Comparison of ENCODE assay signal across 24 cellular contexts in genomic region chr7:127847641-127848040, GRCh38.
DNase-seq lines count a peak whose midpoint lies in the region; ATAC-seq and TF ChIP-seq lines count a peak whose summit lies in the region.
"Had no signal": no experiment of that assay in that cellular context is flagged by ENCODE, and none has a peak within 500 bp of the region (broad histone marks: within the 10 kb centered on the region; RNA-seq: fewer than 3 reads in every experiment).

No MANE protein-coding gene starts in this region.

- H3K9me3 Mint-ChIP-seq in activated naive CD8-positive, alpha-beta T cell treated with anti-CD3 and anti-CD28 coated beads, Interleukin-2, amount 50 U/mL, for 24 hours, result no peaks in the 10 kb centered on the region
- H3K9me3 Mint-ChIP-seq in activated naive CD8-positive, alpha-beta T cell treated with anti-CD3 and anti-CD28 coated beads for 36 hours, result no peaks in the 10 kb centered on the region
- no peaks in the 10 kb centered on the region for H3K9me3 Mint-ChIP-seq in endothelial cell (ENCODE audit: unreplicated experiment)
- H3K9me3 Mint-ChIP-seq in neural progenitor cell, result no peaks in the 10 kb centered on the region
- H3K9me3 Mint-ChIP-seq: CD8-positive, alpha-beta memory T cell; naive B cell had no signal

- H4K20me1 ChIP-seq in neural progenitor cell (ENCODE audit: low read depth), result no peaks in the 10 kb centered on the region

- DNase-seq in activated naive CD8-positive, alpha-beta T cell treated with anti-CD3 and anti-CD28 coated beads, Interleukin-2, amount 50 U/mL, for 24 hours, result no peak
- no peak for DNase-seq in activated naive CD8-positive, alpha-beta T cell treated with anti-CD3 and anti-CD28 coated beads for 36 hours
- DNase-seq in NCI-H446 treated with DMSO at 0.1 percent for 48 hours (lab: John Stamatoyannopoulos, UW) (peak; percentile 7), endothelial cell (ENCODE audit: low spot score) (no peak), neural progenitor cell (ENCODE audit: low spot score) (no peak), BE2C (no peak)
- DNase-seq in activated CD4-positive, alpha-beta T cell treated with anti-CD3 and anti-CD28 coated beads, Interleukin-2, amount 50 U/mL, for 48 hours, result no peak
- DNase-seq: 8988T; activated CD4-positive, alpha-beta T cell treated with anti-CD3 and anti-CD28 coated beads for 1 hour; activated effector memory CD4-positive, alpha-beta T cell treated with Interleukin-2 at 50 U/mL for 16 hours; activated T-cell treated with anti-CD3 and anti-CD28 coated beads for 4 hours; body of pancreas; CD8-positive, alpha-beta memory T cell; DMS53; effector CD4-positive, alpha-beta T cell; GDM1; naive B cell; NCI-H1436 treated with DMSO at 0.1 percent for 48 hours; NCI-H82; T-helper 2 cell; tibial artery had no signal

- ATAC-seq in activated naive CD8-positive, alpha-beta T cell treated with anti-CD3 and anti-CD28 coated beads, Interleukin-2, amount 50 U/mL, for 24 hours, result no peak
- no peak for ATAC-seq in GM18870 (IDR thresholded peaks at IDR 0.05; ENCODE audit: unreplicated experiment)
- ATAC-seq: body of pancreas, heart left ventricle had no signal

- H3K9me3 ChIP-seq in neural progenitor cell (ENCODE audit: low read depth), result no peaks in the 10 kb centered on the region
- H3K9me3 ChIP-seq in BE2C, result no peaks in the 10 kb centered on the region
- H3K9me3 ChIP-seq: body of pancreas, heart left ventricle, tibial artery had no signal

- no peak overlapping the region for H3K27ac ChIP-seq in neural progenitor cell
- H3K27ac ChIP-seq: body of pancreas, epithelial cell of prostate, heart left ventricle, tibial artery had no signal

- H3K36me3 ChIP-seq in neural progenitor cell (no peaks in the 10 kb centered on the region), BE2C (no peaks in the 10 kb centered on the region; the same call in 1 of the 2 replicates)
- H3K36me3 ChIP-seq: tibial artery had no signal

- H3K4me3 Mint-ChIP-seq in activated naive CD8-positive, alpha-beta T cell treated with anti-CD3 and anti-CD28 coated beads, Interleukin-2, amount 50 U/mL, for 24 hours, result no peak overlapping the region
- H3K4me3 Mint-ChIP-seq in activated naive CD8-positive, alpha-beta T cell treated with anti-CD3 and anti-CD28 coated beads for 36 hours, result no peak overlapping the region
- no peak overlapping the region for H3K4me3 Mint-ChIP-seq in endothelial cell (ENCODE audit: unreplicated experiment)
- H3K4me3 Mint-ChIP-seq in neural progenitor cell, result no peak overlapping the region
- H3K4me3 Mint-ChIP-seq: CD8-positive, alpha-beta memory T cell had no signal

- H3K36me3 Mint-ChIP-seq in activated naive CD8-positive, alpha-beta T cell treated with anti-CD3 and anti-CD28 coated beads, Interleukin-2, amount 50 U/mL, for 24 hours (ENCODE audit: low read depth), result peaks cover 62% of the 10 kb centered on the region
- H3K36me3 Mint-ChIP-seq in activated naive CD8-positive, alpha-beta T cell treated with anti-CD3 and anti-CD28 coated beads for 36 hours, result peaks cover 42% of the 10 kb centered on the region
- peaks cover 31% of the 10 kb centered on the region for H3K36me3 Mint-ChIP-seq in endothelial cell (ENCODE audit: low read depth, unreplicated experiment)
- H3K36me3 Mint-ChIP-seq in neural progenitor cell, result peaks cover under 1% of the 10 kb centered on the region

- peaks cover 5% of the 10 kb centered on the region for H3F3A ChIP-seq in neural progenitor cell (ENCODE audit: low read depth)

- H3K27me3 ChIP-seq in neural progenitor cell (no peaks in the 10 kb centered on the region), BE2C (no peaks in the 10 kb centered on the region)
- H3K27me3 ChIP-seq: body of pancreas, heart left ventricle, tibial artery had no signal

- H3K4me1 Mint-ChIP-seq in activated naive CD8-positive, alpha-beta T cell treated with anti-CD3 and anti-CD28 coated beads, Interleukin-2, amount 50 U/mL, for 24 hours, result peaks cover 40% of the 10 kb centered on the region
- peaks cover 22% of the 10 kb centered on the region for H3K4me1 Mint-ChIP-seq in activated naive CD8-positive, alpha-beta T cell treated with anti-CD3 and anti-CD28 coated beads for 36 hours
- H3K4me1 Mint-ChIP-seq in endothelial cell (ENCODE audit: unreplicated experiment) (peaks cover 52% of the 10 kb centered on the region), neural progenitor cell (peaks cover 27% of the 10 kb centered on the region)

- H3K27me3 Mint-ChIP-seq in activated naive CD8-positive, alpha-beta T cell treated with anti-CD3 and anti-CD28 coated beads, Interleukin-2, amount 50 U/mL, for 24 hours, result no peaks in the 10 kb centered on the region
- no peaks in the 10 kb centered on the region for H3K27me3 Mint-ChIP-seq in activated naive CD8-positive, alpha-beta T cell treated with anti-CD3 and anti-CD28 coated beads for 36 hours
- no peaks in the 10 kb centered on the region for H3K27me3 Mint-ChIP-seq in endothelial cell (ENCODE audit: unreplicated experiment)
- no peaks in the 10 kb centered on the region for H3K27me3 Mint-ChIP-seq in neural progenitor cell (ENCODE audit: insufficient read depth, low read depth)
- H3K27me3 Mint-ChIP-seq: naive B cell had no signal

- TF ChIP-seq CTCF in endothelial cell (IDR thresholded peaks at IDR 0.05; ENCODE audit: unreplicated experiment) (no peak), neural progenitor cell (IDR thresholded peaks at IDR 0.05) (no peak), BE2C (IDR thresholded peaks at IDR 0.05; ENCODE audit: low read depth, low read length) (no peak)

- H3K4me3 ChIP-seq in neural progenitor cell, result no peak overlapping the region
- no peak overlapping the region for H3K4me3 ChIP-seq in BE2C (ENCODE audit: low read depth, low read length)
- H3K4me3 ChIP-seq: body of pancreas, heart left ventricle, tibial artery had no signal

- H3K4me1 ChIP-seq in neural progenitor cell (peaks cover 18% of the 10 kb centered on the region), BE2C (peaks cover 8% of the 10 kb centered on the region)

- no peak overlapping the region for H3K4me2 ChIP-seq in neural progenitor cell

- H3K9ac ChIP-seq in neural progenitor cell, result no peak overlapping the region

- H2AFZ ChIP-seq in neural progenitor cell (replicated peaks), result no peak overlapping the region

- no peaks in the 10 kb centered on the region for H3K79me2 ChIP-seq in neural progenitor cell (ENCODE audit: low read depth)

- peak overlapping the region; percentile 0 for H3K27ac Mint-ChIP-seq in activated naive CD8-positive, alpha-beta T cell treated with anti-CD3 and anti-CD28 coated beads, Interleukin-2, amount 50 U/mL, for 24 hours
- H3K27ac Mint-ChIP-seq in activated naive CD8-positive, alpha-beta T cell treated with anti-CD3 and anti-CD28 coated beads for 36 hours, result no peak overlapping the region
- H3K27ac Mint-ChIP-seq in endothelial cell (ENCODE audit: unreplicated experiment) (peak overlapping the region; percentile 10), neural progenitor cell (peak overlapping the region; percentile 30)
- H3K27ac Mint-ChIP-seq: CD8-positive, alpha-beta memory T cell had no signal
